ENCODE assay signal across 1 cellular context in genomic region chr10:72625608-72626443, GRCh38.
A peak's percentile ranks its signal among the peaks of the same experiment; 100 is the strongest.
TF ChIP-seq lines count a peak whose summit lies in the region.

MICU1 (minus strand) TSS chr10:72626079; CDS start chr10:72566793, 59,286 bp downstream.

TF ChIP-seq in HepG2, 621 proteins besides CTCF, POLR2A, EP300 and RAD21 (continued from another document and continues in another):
- TF ChIP-seq ZBTB40 (IDR thresholded peaks at IDR 0.05) (no peak), ZBTB40 (CRISPR knock-in tag; IDR thresholded peaks at IDR 0.05) (peak; percentile 52; the same call in 1 of the 2 replicates), GPN1 (CRISPR knock-in tag; IDR thresholded peaks at IDR 0.05; ENCODE audit: borderline replicate concordance) (0 out of 2 replicates have a peak, but pooled peaks have one; percentile 27), ZFP1 (CRISPR knock-in tag; IDR thresholded peaks at IDR 0.05) (peak; percentile 57; the same call in 1 of the 2 replicates), ZFYVE20 (CRISPR knock-in tag; IDR thresholded peaks at IDR 0.05; ENCODE audit: borderline replicate concordance, low read depth) (no peak), GATA4 (IDR thresholded peaks at IDR 0.05; ENCODE audit: borderline replicate concordance, low read depth) (peak; percentile 52; the same call in 1 of the 2 replicates), ATF2 (CRISPR knock-in tag; IDR thresholded peaks at IDR 0.05) (0 out of 2 replicates have a peak, but pooled peaks have one; percentile 62), SMAD3 (CRISPR knock-in tag; IDR thresholded peaks at IDR 0.05) (peak; percentile 51; the same call in 1 of the 2 replicates), MXI1 (IDR thresholded peaks at IDR 0.05; ENCODE audit: borderline replicate concordance, low read depth, low read length) (peak; percentile 56; the same call in 1 of the 3 replicates), CHD2 (IDR thresholded peaks at IDR 0.05; ENCODE audit: low read depth, low read length) (0 out of 2 replicates have a peak, but pooled peaks have one; percentile 33), ZNF777 (CRISPR knock-in tag; IDR thresholded peaks at IDR 0.05) (peak; percentile 63; the same call in 1 of the 2 replicates), KDM5A (IDR thresholded peaks at IDR 0.05; ENCODE audit: borderline replicate concordance, low read length) (peak; percentile 74), ZNF629 (CRISPR knock-in tag; conservative IDR thresholded peaks at IDR 0.05) (0 out of 2 replicates have a peak, but pooled peaks have one; percentile 18), SOX13 (IDR thresholded peaks at IDR 0.05) (no peak), SOX13 (CRISPR knock-in tag; conservative IDR thresholded peaks at IDR 0.05 in 1 of 2, IDR thresholded peaks at IDR 0.05 in 1 of 2) (peak in 1 of 2 experiments; percentile 20; a peak in 1 of 4 replicates), ZNF142 (CRISPR knock-in tag; IDR thresholded peaks at IDR 0.05) (peak; percentile 82; the same call in 1 of the 2 replicates), ZNF160 (CRISPR knock-in tag; IDR thresholded peaks at IDR 0.05) (no peak), ZNF644 (CRISPR knock-in tag; IDR thresholded peaks at IDR 0.05; ENCODE audit: low read depth) (no peak), IRF9 (CRISPR knock-in tag; IDR thresholded peaks at IDR 0.05; ENCODE audit: borderline replicate concordance) (peak; percentile 72; the same call in 1 of the 2 replicates), ZNF598 (CRISPR knock-in tag; IDR thresholded peaks at IDR 0.05; ENCODE audit: borderline replicate concordance) (peak; percentile 20; the same call in 1 of the 2 replicates), KDM6A (CRISPR knock-in tag; IDR thresholded peaks at IDR 0.05; ENCODE audit: low read depth) (no peak), GATAD1 (CRISPR knock-in tag; IDR thresholded peaks at IDR 0.05) (peak; percentile 92), ZNF501 (CRISPR knock-in tag; IDR thresholded peaks at IDR 0.05) (peak; percentile 76; the same call in 1 of the 2 replicates), ZNF232 (CRISPR knock-in tag; IDR thresholded peaks at IDR 0.05; ENCODE audit: borderline replicate concordance) (peak; percentile 81; the same call in 1 of the 2 replicates), ZNF605 (CRISPR knock-in tag; IDR thresholded peaks at IDR 0.05) (peak; percentile 54; the same call in 1 of the 2 replicates), ZNF275 (CRISPR knock-in tag; IDR thresholded peaks at IDR 0.05; ENCODE audit: borderline replicate concordance) (peak; percentile 82), TFDP1 (CRISPR knock-in tag; IDR thresholded peaks at IDR 0.05; ENCODE audit: borderline replicate concordance) (peak; percentile 95; the same call in 1 of the 2 replicates), ZNF782 (CRISPR knock-in tag; IDR thresholded peaks at IDR 0.05; ENCODE audit: borderline replicate concordance) (0 out of 2 replicates have a peak, but pooled peaks have one; percentile 46), PRDM15 (CRISPR knock-in tag; IDR thresholded peaks at IDR 0.05) (peak; percentile 74; the same call in 1 of the 2 replicates), ZNF337 (CRISPR knock-in tag; IDR thresholded peaks at IDR 0.05; ENCODE audit: borderline replicate concordance, low read depth) (no peak), SIN3B (IDR thresholded peaks at IDR 0.05; ENCODE audit: low read length) (0 out of 2 replicates have a peak, but pooled peaks have one; percentile 37)
